ENCODE assay signal across 17 cellular contexts in genomic region chr4:138178566-138178965, GRCh38.
DNase-seq lines count a peak whose midpoint lies in the region; ATAC-seq and TF ChIP-seq lines count a peak whose summit lies in the region.
"Had no signal": no experiment of that assay in that cellular context is flagged by ENCODE, and none has a peak within 500 bp of the region (broad histone marks: within the 10 kb centered on the region; RNA-seq: fewer than 3 reads in every experiment).

No MANE protein-coding gene starts in this region.

- no peak for TF ChIP-seq CTCF in PC-3 (conservative IDR thresholded peaks at IDR 0.05; ENCODE audit: low read depth, low read length)
- TF ChIP-seq CTCF in epithelial cell of esophagus (IDR thresholded peaks at IDR 0.05; ENCODE audit: insufficient read depth, low read depth, low read length, missing control alignments): no peak
- TF ChIP-seq CTCF in type B pancreatic cell (conservative IDR thresholded peaks at IDR 0.05): no peak

- H3K4me2 ChIP-seq in PC-3 (ENCODE audit: low read length): no peak overlapping the region

- H3K9me3 Mint-ChIP-seq in activated T-cell treated with anti-CD3 and anti-CD28 coated beads, Interleukin-2, amount 50 U/mL, for 72 hours: peaks cover 0 to 3% of the 10 kb centered on the region in 2 donors
- H3K9me3 Mint-ChIP-seq in stimulated activated effector memory CD8-positive, alpha-beta T cell treated with anti-CD3 and anti-CD28 coated beads, Interleukin-12 subunit alpha, Interleukin-12 subunit beta, amount 100 ng/mL, for 72 hours: peaks cover 13% of the 10 kb centered on the region
- H3K9me3 Mint-ChIP-seq in type B pancreatic cell: no peaks in the 10 kb centered on the region
- H3K9me3 Mint-ChIP-seq in activated naive CD8-positive, alpha-beta T cell treated with anti-CD3 and anti-CD28 coated beads for 36 hours: no peaks in the 10 kb centered on the region
- H3K9me3 Mint-ChIP-seq: WTC11 had no signal

- H3K9ac ChIP-seq in PC-3 (ENCODE audit: low read length): no peak overlapping the region
- H3K9ac ChIP-seq: parathyroid adenoma had no signal

- H3K9me3 ChIP-seq in PC-3 (ENCODE audit: low read length): no peaks in the 10 kb centered on the region
- H3K9me3 ChIP-seq: ascending aorta, vagina had no signal

- POLR2A ChIA-PET in PC-3 (lab: Charles Lee; ENCODE audit: unreplicated experiment): no interaction called here

- no peak for DNase-seq in activated T-cell treated with anti-CD3 and anti-CD28 coated beads, Interleukin-2, amount 50 U/mL, for 72 hours
- no peak for DNase-seq in activated T-cell treated with anti-CD3 and anti-CD28 coated beads for 4 hours
- peak; percentile 19 for DNase-seq in PC-3
- peak; percentile 75 for DNase-seq in epithelial cell of esophagus (ENCODE audit: low read depth)
- no peak for DNase-seq in stimulated activated effector memory CD8-positive, alpha-beta T cell treated with anti-CD3 and anti-CD28 coated beads, Interleukin-12 subunit alpha, Interleukin-12 subunit beta, amount 100 ng/mL, for 72 hours (ENCODE audit: low spot score in 2 of 2)
- DNase-seq in type B pancreatic cell (ENCODE audit: extremely low spot score, unreplicated experiment): no peak
- no peak for DNase-seq in activated naive CD8-positive, alpha-beta T cell treated with anti-CD3 and anti-CD28 coated beads for 36 hours
- no peak for DNase-seq in RPMI8226
- DNase-seq: dorsolateral prefrontal cortex; GF-D8; NCI-H69; stimulated activated naive CD8-positive, alpha-beta T cell treated with anti-CD3 and anti-CD28 coated beads, Interleukin-15, amount 100 ng/mL, for 72 hours had no signal

- no peak overlapping the region for H3K27ac Mint-ChIP-seq in activated T-cell treated with anti-CD3 and anti-CD28 coated beads, Interleukin-2, amount 50 U/mL, for 72 hours
- no peak overlapping the region for H3K27ac Mint-ChIP-seq in stimulated activated effector memory CD8-positive, alpha-beta T cell treated with anti-CD3 and anti-CD28 coated beads, Interleukin-12 subunit alpha, Interleukin-12 subunit beta, amount 100 ng/mL, for 72 hours
- no peak overlapping the region for H3K27ac Mint-ChIP-seq in type B pancreatic cell
- no peak overlapping the region for H3K27ac Mint-ChIP-seq in activated naive CD8-positive, alpha-beta T cell treated with anti-CD3 and anti-CD28 coated beads for 36 hours
- H3K27ac Mint-ChIP-seq: stimulated activated naive CD8-positive, alpha-beta T cell treated with anti-CD3 and anti-CD28 coated beads, Interleukin-15, amount 100 ng/mL, for 72 hours; WTC11 had no signal

- no peaks in the 10 kb centered on the region for H3F3A ChIP-seq in PC-3 (ENCODE audit: low read length, unreplicated experiment)

- H3K4me1 ChIP-seq in PC-3 (ENCODE audit: insufficient read depth, low read length): no peaks in the 10 kb centered on the region
- H3K4me1 ChIP-seq: ascending aorta, parathyroid adenoma, vagina had no signal

- CTCF ChIA-PET in PC-3 (lab: Charles Lee): no interaction called here

- no TSS peak for BruUV-seq in PC-3 (replicated peaks; lab: Mats Ljungman, UMichigan)

- H3K79me2 ChIP-seq in PC-3 (ENCODE audit: low read length): no peaks in the 10 kb centered on the region
- H3K79me2 ChIP-seq: parathyroid adenoma had no signal

- H2AFZ ChIP-seq in PC-3 (ENCODE audit: low read length): no peak overlapping the region
- H2AFZ ChIP-seq: parathyroid adenoma had no signal

- intact Hi-C loops in PC-3 (cut with micrococcal nuclease): no loop called here

- no peak overlapping the region for H3K4me3 Mint-ChIP-seq in activated T-cell treated with anti-CD3 and anti-CD28 coated beads, Interleukin-2, amount 50 U/mL, for 72 hours
- H3K4me3 Mint-ChIP-seq in stimulated activated effector memory CD8-positive, alpha-beta T cell treated with anti-CD3 and anti-CD28 coated beads, Interleukin-12 subunit alpha, Interleukin-12 subunit beta, amount 100 ng/mL, for 72 hours: no peak overlapping the region
- H3K4me3 Mint-ChIP-seq in type B pancreatic cell: no peak overlapping the region
- H3K4me3 Mint-ChIP-seq in activated naive CD8-positive, alpha-beta T cell treated with anti-CD3 and anti-CD28 coated beads for 36 hours: no peak overlapping the region
- H3K4me3 Mint-ChIP-seq: stimulated activated naive CD8-positive, alpha-beta T cell treated with anti-CD3 and anti-CD28 coated beads, Interleukin-15, amount 100 ng/mL, for 72 hours; WTC11 had no signal

- H3K4me3 ChIP-seq in PC-3 (ENCODE audit: low read length) (no peak overlapping the region), epithelial cell of esophagus (ENCODE audit: low read length) (no peak overlapping the region)
- H3K4me3 ChIP-seq: ascending aorta, dorsolateral prefrontal cortex, vagina had no signal

- H3K27me3 Mint-ChIP-seq in activated T-cell treated with anti-CD3 and anti-CD28 coated beads, Interleukin-2, amount 50 U/mL, for 72 hours (ENCODE audit: low read depth): no peaks in the 10 kb centered on the region
- no peaks in the 10 kb centered on the region for H3K27me3 Mint-ChIP-seq in type B pancreatic cell
- H3K27me3 Mint-ChIP-seq in activated naive CD8-positive, alpha-beta T cell treated with anti-CD3 and anti-CD28 coated beads for 36 hours: no peaks in the 10 kb centered on the region
- H3K27me3 Mint-ChIP-seq: stimulated activated naive CD8-positive, alpha-beta T cell treated with anti-CD3 and anti-CD28 coated beads, Interleukin-15, amount 100 ng/mL, for 72 hours had no signal

- peaks cover 22% of the 10 kb centered on the region for H3K36me3 ChIP-seq in PC-3 (ENCODE audit: low read depth, low read length)
- H3K36me3 ChIP-seq: ascending aorta, vagina had no signal

- H3K4me1 Mint-ChIP-seq in activated T-cell treated with anti-CD3 and anti-CD28 coated beads, Interleukin-2, amount 50 U/mL, for 72 hours (ENCODE audit: low read depth): peaks cover 4% of the 10 kb centered on the region
- no peaks in the 10 kb centered on the region for H3K4me1 Mint-ChIP-seq in stimulated activated effector memory CD8-positive, alpha-beta T cell treated with anti-CD3 and anti-CD28 coated beads, Interleukin-12 subunit alpha, Interleukin-12 subunit beta, amount 100 ng/mL, for 72 hours
- H3K4me1 Mint-ChIP-seq in type B pancreatic cell (ENCODE audit: unreplicated experiment): peaks cover 41% of the 10 kb centered on the region
- H3K4me1 Mint-ChIP-seq in activated naive CD8-positive, alpha-beta T cell treated with anti-CD3 and anti-CD28 coated beads for 36 hours: no peaks in the 10 kb centered on the region
- H3K4me1 Mint-ChIP-seq: stimulated activated naive CD8-positive, alpha-beta T cell treated with anti-CD3 and anti-CD28 coated beads, Interleukin-15, amount 100 ng/mL, for 72 hours had no signal

- peak; percentile 72 to 76 for ATAC-seq in activated T-cell treated with anti-CD3 and anti-CD28 coated beads, Interleukin-2, amount 50 U/mL, for 72 hours (replicated peaks in 1 of 2)
- no peak for ATAC-seq in PC-3
- peak; percentile 61 for ATAC-seq in stimulated activated effector memory CD8-positive, alpha-beta T cell treated with anti-CD3 and anti-CD28 coated beads, Interleukin-12 subunit alpha, Interleukin-12 subunit beta, amount 100 ng/mL, for 72 hours
- ATAC-seq: Panc1; stimulated activated naive CD8-positive, alpha-beta T cell treated with anti-CD3 and anti-CD28 coated beads, Interleukin-15, amount 100 ng/mL, for 72 hours; WTC11 had no signal

- peaks cover 1 to 11% of the 10 kb centered on the region in 2 donors for H3K36me3 Mint-ChIP-seq in activated T-cell treated with anti-CD3 and anti-CD28 coated beads, Interleukin-2, amount 50 U/mL, for 72 hours (ENCODE audit: insufficient read depth in 2 of 2)
- no peaks in the 10 kb centered on the region for H3K36me3 Mint-ChIP-seq in stimulated activated effector memory CD8-positive, alpha-beta T cell treated with anti-CD3 and anti-CD28 coated beads, Interleukin-12 subunit alpha, Interleukin-12 subunit beta, amount 100 ng/mL, for 72 hours
- peaks cover 26% of the 10 kb centered on the region for H3K36me3 Mint-ChIP-seq in type B pancreatic cell
- H3K36me3 Mint-ChIP-seq in activated naive CD8-positive, alpha-beta T cell treated with anti-CD3 and anti-CD28 coated beads for 36 hours: peaks cover 5% of the 10 kb centered on the region

- H4K20me1 ChIP-seq in PC-3 (ENCODE audit: low read length): no peaks in the 10 kb centered on the region

- no peak overlapping the region for H3K27ac ChIP-seq in PC-3 (ENCODE audit: low read length)
- H3K27ac ChIP-seq: ascending aorta, parathyroid adenoma, vagina had no signal

- no peaks in the 10 kb centered on the region for H3K9me2 ChIP-seq in PC-3 (replicated peaks; ENCODE audit: low read length)

- H3K27me3 ChIP-seq in PC-3 (ENCODE audit: low read length): no peaks in the 10 kb centered on the region
- H3K27me3 ChIP-seq: ascending aorta, dorsolateral prefrontal cortex, vagina had no signal

Comparison
In these comparisons a context has a peak if more than half of its experiments do, and no peak if none do; other contexts are left out.
1. DNase-seq: peak in PC-3 (single experiment) and epithelial cell of esophagus (single experiment); none in activated T-cell treated with anti-CD3 and anti-CD28 coated beads, Interleukin-2, amount 50 U/mL, for 72 hours (0 of 2), activated T-cell treated with anti-CD3 and anti-CD28 coated beads for 4 hours (single experiment), stimulated activated effector memory CD8-positive, alpha-beta T cell treated with anti-CD3 and anti-CD28 coated beads, Interleukin-12 subunit alpha, Interleukin-12 subunit beta, amount 100 ng/mL, for 72 hours (0 of 2), type B pancreatic cell (single experiment), activated naive CD8-positive, alpha-beta T cell treated with anti-CD3 and anti-CD28 coated beads for 36 hours (single experiment) and RPMI8226 (single experiment).